ENCODE assay signal across 10 cellular contexts in genomic region chr7:29565186-29565540, GRCh38. TPM values are rescaled to one million over a fixed set of nuclear protein-coding genes. Genes with fewer than 3 reads are reported as not detected.
DNase-seq lines count a peak whose midpoint lies in the region; ATAC-seq, FAIRE-seq and TF ChIP-seq lines count a peak whose summit lies in the region.
"Had no signal": no experiment of that assay in that cellular context is flagged by ENCODE, and none has a peak within 500 bp of the region (broad histone marks: within the 10 kb centered on the region; RNA-seq: fewer than 3 reads in every experiment).

No MANE protein-coding gene starts in this region.

- peaks cover 20% of the 10 kb centered on the region for H3K27me3 Mint-ChIP-seq in WTC11 (ENCODE audit: low read depth)
- peaks cover 64% of the 10 kb centered on the region for H3K27me3 Mint-ChIP-seq in activated naive CD4-positive, alpha-beta T cell treated with anti-CD3 and anti-CD28 coated beads for 36 hours (ENCODE audit: low read depth)

- H3K9me3 ChIP-seq in right cardiac atrium (ENCODE audit: control insufficient read depth, low read length) = no peaks in the 10 kb centered on the region

- ATAC-seq in WTC11 (no peak), right cardiac atrium (no peak), sciatic nerve (peak; percentile 31), esophagus mucosa (no peak)

- no peaks in the 10 kb centered on the region for H3K27me3 ChIP-seq in right cardiac atrium (ENCODE audit: control insufficient read depth, insufficient read depth)

- FAIRE-seq in urothelium cell line (lab: Jason Lieb, UNC) = no peak

- H3K9me3 Mint-ChIP-seq in WTC11 = no peaks in the 10 kb centered on the region
- no peaks in the 10 kb centered on the region for H3K9me3 Mint-ChIP-seq in activated naive CD4-positive, alpha-beta T cell treated with anti-CD3 and anti-CD28 coated beads for 36 hours

- POLR2A ChIA-PET in WTC11 (lab: Charles Lee) = no interaction called here

- H3K27ac ChIP-seq in right cardiac atrium (ENCODE audit: low read length) = no peak overlapping the region

- DNase-seq in GM13977 (ENCODE audit: low spot score) (peak; percentile 32), WTC11 (ENCODE audit: low spot score) (no peak), right cardiac atrium (no peak), sciatic nerve (ENCODE audit: low spot score) (no peak), urothelium cell line (ENCODE audit: low spot score) (no peak)
- no peak for DNase-seq in activated naive CD4-positive, alpha-beta T cell treated with anti-CD3 and anti-CD28 coated beads for 36 hours
- no peak for DNase-seq in stimulated activated naive CD4-positive, alpha-beta T cell (lab: John Stamatoyannopoulos, UW)
- DNase-seq: SHP77 had no signal

- H3K4me1 Mint-ChIP-seq in WTC11 = peaks cover 59% of the 10 kb centered on the region
- H3K4me1 Mint-ChIP-seq in activated naive CD4-positive, alpha-beta T cell treated with anti-CD3 and anti-CD28 coated beads for 36 hours (ENCODE audit: low read depth) = peaks cover 11% of the 10 kb centered on the region

- intact Hi-C loops in right cardiac atrium (cut with DNase I) = no loop called here
- intact Hi-C loops in sciatic nerve (cut with DNase I) = no loop called here
- intact Hi-C loops in activated naive CD4-positive, alpha-beta T cell treated with anti-CD3 and anti-CD28 coated beads for 36 hours (cut with micrococcal nuclease) = no loop called here

- under 1% methylated on average over 9 of the region's 9 CpGs for WGBS in right cardiac atrium

- CTCF ChIA-PET in WTC11 (lab: Charles Lee) = interaction anchor here (1.0 kb wide), 1 partner anchor 375 kb away, joined by 3 read pairs; no protein-coding TSS in a partner anchor
- CTCF ChIA-PET in activated naive CD4-positive, alpha-beta T cell treated with anti-CD3 and anti-CD28 coated beads for 36 hours (lab: Charles Lee) = no interaction called here

- in situ Hi-C loops in GM13977 (cut with MboI; ENCODE audit: low pct_unique_long_range_greater_than_20kb, low sequenced_read_pairs, unreplicated experiment) = no loop called here

- TF ChIP-seq CTCF in GM13977 (IDR thresholded peaks at IDR 0.05; ENCODE audit: extremely low read depth, insufficient read depth, missing control alignments) (no peak), WTC11 (IDR thresholded peaks at IDR 0.05) (no peak)

- H3K4me3 ChIP-seq in right cardiac atrium (ENCODE audit: low read length) = peak overlapping the region; percentile 45

- H3K4me1 ChIP-seq in right cardiac atrium (ENCODE audit: control insufficient read depth, insufficient read depth, low read length) = no peaks in the 10 kb centered on the region

- H3K36me3 Mint-ChIP-seq in WTC11 = no peaks in the 10 kb centered on the region
- H3K36me3 Mint-ChIP-seq in activated naive CD4-positive, alpha-beta T cell treated with anti-CD3 and anti-CD28 coated beads for 36 hours (ENCODE audit: low read depth) = no peaks in the 10 kb centered on the region

- peak overlapping the region; percentile 56; the same call in 1 of the 2 replicates for H3K27ac Mint-ChIP-seq in WTC11
- no peak overlapping the region for H3K27ac Mint-ChIP-seq in activated naive CD4-positive, alpha-beta T cell treated with anti-CD3 and anti-CD28 coated beads for 36 hours

- H3K4me3 Mint-ChIP-seq in WTC11 = peak overlapping the region; percentile 90
- no peak overlapping the region for H3K4me3 Mint-ChIP-seq in activated naive CD4-positive, alpha-beta T cell treated with anti-CD3 and anti-CD28 coated beads for 36 hours

TF ChIP-seq in WTC11, 78 proteins besides CTCF, POLR2A, EP300 and RAD21:
- TF ChIP-seq CREM (CRISPR knock-in tag; IDR thresholded peaks at IDR 0.05) = no peak
- no peak for TF ChIP-seq NFE2L1 (CRISPR knock-in tag; IDR thresholded peaks at IDR 0.05)
- no peak for TF ChIP-seq ESRRA (CRISPR knock-in tag; IDR thresholded peaks at IDR 0.05; ENCODE audit: borderline replicate concordance)
- no peak for TF ChIP-seq NR1H2 (CRISPR knock-in tag; IDR thresholded peaks at IDR 0.05)
- 0 out of 2 replicates have a peak, but pooled peaks have one; percentile 1 for TF ChIP-seq HMGXB4 (CRISPR knock-in tag; IDR thresholded peaks at IDR 0.05)

RNA-seq across cellular contexts. Expression of gene PRR15, which starts 1.5 kb away (rescaled TPM):
- 17.6 to 22.7 TPM (median 21.2 TPM) in 3 replicates for total RNA-seq in WTC11 (2021)
- 1 to 10 TPM in 1 of 4 donors, under 1 TPM in 3; 0.49 to 1.5 (median 0.60) TPM for total RNA-seq in right cardiac atrium
- polyA plus RNA-seq in right cardiac atrium = 0.79 TPM
- not detected for total RNA-seq in sciatic nerve
- total RNA-seq in activated naive CD4-positive, alpha-beta T cell treated with anti-CD3 and anti-CD28 coated beads for 36 hours = not detected
- total RNA-seq in esophagus mucosa = 0.92 TPM
- total RNA-seq: lung microvascular endothelial cell had no signal
